1 cellular context compared by ENCODE assay signal in the genomic region with DNA sequence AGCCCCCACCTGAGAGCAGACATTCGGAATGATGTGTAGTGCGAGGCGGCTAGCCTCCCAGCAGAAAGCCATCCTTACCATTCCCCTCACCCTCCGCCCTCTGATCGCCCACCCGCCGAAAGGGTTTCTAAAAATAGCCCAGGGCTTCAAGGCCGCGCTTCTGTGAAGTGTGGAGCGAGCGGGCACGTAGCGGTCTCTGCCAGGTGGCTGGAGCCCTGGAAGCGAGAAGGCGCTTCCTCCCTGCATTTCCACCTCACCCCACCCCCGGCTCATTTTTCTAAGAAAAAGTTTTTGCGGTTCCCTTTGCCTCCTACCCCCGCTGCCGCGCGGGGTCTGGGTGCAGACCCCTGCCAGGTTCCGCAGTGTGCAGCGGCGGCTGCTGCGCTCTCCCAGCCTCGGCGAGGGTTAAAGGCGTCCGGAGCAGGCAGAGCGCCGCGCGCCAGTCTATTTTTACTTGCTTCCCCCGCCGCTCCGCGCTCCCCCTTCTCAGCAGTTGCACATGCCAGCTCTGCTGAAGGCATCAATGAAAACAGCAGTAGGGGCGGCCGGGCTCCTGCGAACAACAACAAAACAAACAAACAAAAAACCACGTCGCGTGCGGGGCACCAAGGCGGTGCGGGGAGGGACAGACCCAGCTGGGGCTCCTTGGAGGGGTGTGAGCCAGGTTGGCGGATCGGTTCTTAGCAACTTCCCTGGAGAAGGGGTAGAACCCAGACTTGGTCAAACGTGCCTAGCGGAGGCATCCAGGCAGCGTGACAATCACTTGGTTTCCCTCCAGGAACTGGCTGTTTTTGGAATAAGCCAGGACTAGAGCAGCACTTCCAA.
TF ChIP-seq lines count a peak whose summit lies in the region.

No MANE protein-coding gene starts in this region.

TF ChIP-seq in H1, 55 proteins besides CTCF, POLR2A, EP300 and RAD21:
- no peak for TF ChIP-seq BACH1 (IDR thresholded peaks at IDR 0.05; ENCODE audit: low read length)
- TF ChIP-seq, protein P1, sequence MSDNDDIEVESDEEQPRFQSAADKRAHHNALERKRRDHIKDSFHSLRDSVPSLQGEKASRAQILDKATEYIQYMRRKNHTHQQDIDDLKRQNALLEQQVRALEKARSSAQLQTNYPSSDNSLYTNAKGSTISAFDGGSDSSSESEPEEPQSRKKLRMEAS (IDR thresholded peaks at IDR 0.05) = peak; percentile 7; the same call in 1 of the 2 replicates
- no peak for TF ChIP-seq ASH2L (IDR thresholded peaks at IDR 0.05; ENCODE audit: low read length)
- TF ChIP-seq SP1 (IDR thresholded peaks at IDR 0.05; ENCODE audit: low read depth, low read length) = no peak
- TF ChIP-seq SAP30 (IDR thresholded peaks at IDR 0.05; ENCODE audit: insufficient read depth, insufficient replicate concordance, low read length) = no peak
- TF ChIP-seq ZNF274 (IDR thresholded peaks at IDR 0.05; ENCODE audit: borderline replicate concordance, extremely low read depth, low read length) = no peak
- TF ChIP-seq SUZ12 (IDR thresholded peaks at IDR 0.05; ENCODE audit: low read length) = peak; percentile 86
- TF ChIP-seq, protein P2, sequence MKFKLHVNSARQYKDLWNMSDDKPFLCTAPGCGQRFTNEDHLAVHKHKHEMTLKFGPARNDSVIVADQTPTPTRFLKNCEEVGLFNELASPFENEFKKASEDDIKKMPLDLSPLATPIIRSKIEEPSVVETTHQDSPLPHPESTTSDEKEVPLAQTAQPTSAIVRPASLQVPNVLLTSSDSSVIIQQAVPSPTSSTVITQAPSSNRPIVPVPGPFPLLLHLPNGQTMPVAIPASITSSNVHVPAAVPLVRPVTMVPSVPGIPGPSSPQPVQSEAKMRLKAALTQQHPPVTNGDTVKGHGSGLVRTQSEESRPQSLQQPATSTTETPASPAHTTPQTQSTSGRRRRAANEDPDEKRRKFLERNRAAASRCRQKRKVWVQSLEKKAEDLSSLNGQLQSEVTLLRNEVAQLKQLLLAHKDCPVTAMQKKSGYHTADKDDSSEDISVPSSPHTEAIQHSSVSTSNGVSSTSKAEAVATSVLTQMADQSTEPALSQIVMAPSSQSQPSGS (IDR thresholded peaks at IDR 0.05; ENCODE audit: low read length) = no peak
- TF ChIP-seq GABPA (IDR thresholded peaks at IDR 0.05; ENCODE audit: borderline replicate concordance, insufficient read depth, low read length) = no peak
- TF ChIP-seq PHF8 (conservative IDR thresholded peaks at IDR 0.05; ENCODE audit: low read depth, low read length) = no peak
- TF ChIP-seq, protein P3, sequence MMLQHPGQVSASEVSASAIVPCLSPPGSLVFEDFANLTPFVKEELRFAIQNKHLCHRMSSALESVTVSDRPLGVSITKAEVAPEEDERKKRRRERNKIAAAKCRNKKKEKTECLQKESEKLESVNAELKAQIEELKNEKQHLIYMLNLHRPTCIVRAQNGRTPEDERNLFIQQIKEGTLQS (IDR thresholded peaks at IDR 0.05; ENCODE audit: insufficient read depth, low read depth, low read length) = no peak
- TF ChIP-seq KDM4A (IDR thresholded peaks at IDR 0.05; ENCODE audit: low read depth, low read length, severe bottlenecking) = no peak
- no peak for TF ChIP-seq GTF2F1 (IDR thresholded peaks at IDR 0.05; ENCODE audit: borderline replicate concordance, low read depth, low read length)
- TF ChIP-seq BCL11A (IDR thresholded peaks at IDR 0.05; ENCODE audit: low read depth in 2 of 2, low read length in 2 of 2) = no peak
- no peak for TF ChIP-seq CTBP2 (IDR thresholded peaks at IDR 0.05; ENCODE audit: borderline replicate concordance, insufficient read depth, insufficient read length, low read length)
- TF ChIP-seq NRF1 (IDR thresholded peaks at IDR 0.05; ENCODE audit: low read depth, low read length) = no peak
- TF ChIP-seq EZH2 (IDR thresholded peaks at IDR 0.05; ENCODE audit: low read depth, low read length, severe bottlenecking) = peak; percentile 62
- TF ChIP-seq RNF2 (IDR thresholded peaks at IDR 0.05; ENCODE audit: borderline replicate concordance, low read depth, low read length, missing control alignments, poor library complexity, severe bottlenecking) = no peak
- TF ChIP-seq CBX8 (IDR thresholded peaks at IDR 0.05; ENCODE audit: borderline replicate concordance, low read depth, low read length) = no peak
- peak in 1 of 2 experiments; percentile 55; a peak in 1 of 4 replicates for TF ChIP-seq SIN3A (conservative IDR thresholded peaks at IDR 0.05 in 1 of 2, IDR thresholded peaks at IDR 0.05 in 1 of 2; ENCODE audit: low read depth in 1 of 2, low read length in 2 of 2)
- no peak for TF ChIP-seq CHD1 (IDR thresholded peaks at IDR 0.05; ENCODE audit: low read depth, low read length)
- TF ChIP-seq TEAD4 (IDR thresholded peaks at IDR 0.05; ENCODE audit: low read depth, low read length) = no peak
- no peak for TF ChIP-seq FOSL1 (IDR thresholded peaks at IDR 0.05; ENCODE audit: insufficient read depth, low read depth, low read length)
- no peak for TF ChIP-seq YY1 (IDR thresholded peaks at IDR 0.05; ENCODE audit: low read depth, low read length)
- no peak for TF ChIP-seq HDAC6 (IDR thresholded peaks at IDR 0.05; ENCODE audit: low read depth, low read length)
- no peak for TF ChIP-seq RFX5 (IDR thresholded peaks at IDR 0.05; ENCODE audit: borderline replicate concordance, low read depth, low read length)
- no peak for TF ChIP-seq JUND (IDR thresholded peaks at IDR 0.05; ENCODE audit: low read length)
- TF ChIP-seq JUN (IDR thresholded peaks at IDR 0.05; ENCODE audit: low read depth, low read length) = no peak
- TF ChIP-seq, protein P4, sequence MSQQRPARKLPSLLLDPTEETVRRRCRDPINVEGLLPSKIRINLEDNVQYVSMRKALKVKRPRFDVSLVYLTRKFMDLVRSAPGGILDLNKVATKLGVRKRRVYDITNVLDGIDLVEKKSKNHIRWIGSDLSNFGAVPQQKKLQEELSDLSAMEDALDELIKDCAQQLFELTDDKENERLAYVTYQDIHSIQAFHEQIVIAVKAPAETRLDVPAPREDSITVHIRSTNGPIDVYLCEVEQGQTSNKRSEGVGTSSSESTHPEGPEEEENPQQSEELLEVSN (IDR thresholded peaks at IDR 0.05) = peak; percentile 66
